Comparison of ENCODE assay signal across 8 cellular contexts in the genomic region with DNA sequence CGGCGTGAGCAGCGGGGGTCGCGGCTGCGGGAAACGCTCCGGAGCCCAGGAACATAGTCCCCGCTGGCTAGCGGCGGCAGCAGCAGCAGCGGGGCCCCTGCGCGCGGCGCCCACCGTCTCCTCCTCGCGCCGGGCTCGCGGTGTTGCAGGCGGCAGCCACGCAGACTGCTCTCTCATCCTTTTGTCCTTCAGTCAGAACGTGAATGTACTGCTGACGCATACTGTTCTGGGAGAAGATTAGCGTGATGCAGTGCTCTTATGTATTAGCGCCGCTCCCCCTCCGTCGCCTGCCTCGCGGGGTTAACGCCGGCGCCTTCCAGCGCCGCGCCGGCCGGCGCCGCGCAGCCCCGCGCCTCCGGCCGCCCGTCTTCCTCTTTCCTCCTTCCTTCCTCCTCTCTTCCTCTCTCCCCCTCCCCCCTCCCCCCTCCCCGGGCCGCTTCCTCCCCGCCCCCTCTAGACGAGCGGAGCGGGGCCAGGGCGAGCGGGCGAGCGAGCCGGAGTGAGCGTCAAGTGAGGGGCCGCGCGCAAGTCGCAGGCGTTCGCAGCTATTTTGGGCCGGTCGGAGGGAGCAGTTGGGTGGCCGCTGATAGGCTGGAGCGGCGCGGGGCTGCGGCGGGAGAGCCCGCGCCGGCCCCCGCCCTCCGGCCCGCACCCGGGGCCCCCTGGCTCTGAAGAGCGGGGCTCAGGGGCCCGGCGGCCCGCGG. TPM values are rescaled to one million over a fixed set of nuclear protein-coding genes. Genes with fewer than 3 reads are reported as not detected.
DNase-seq lines count a peak whose midpoint lies in the region; ATAC-seq and TF ChIP-seq lines count a peak whose summit lies in the region.

No MANE protein-coding gene starts in this region.

- peak overlapping the region; percentile 50 for H3K27ac ChIP-seq in left ventricle myocardium inferior (replicated peaks)

- in situ Hi-C loops in ACHN (cut with HindIII; ENCODE audit: low pct_ligation_motif_present, low pct_unique_long_range_greater_than_20kb, low sequenced_read_pairs) = no loop called here

- intact Hi-C loops in left ventricle myocardium inferior (cut with micrococcal nuclease) = no loop called here

- DNase-seq in ACHN (peak; percentile 89), T follicular helper cell (ENCODE audit: low read depth) (peak; percentile 33), amniotic stem cell (lab: John Stamatoyannopoulos, UW) (peak; percentile 85), left ventricle myocardium inferior (peak; percentile 33), retina (peak; percentile 81), middle frontal gyrus (ENCODE audit: extremely low spot score, low spot score) (no peak)

- ATAC-seq in GM18873 (IDR thresholded peaks at IDR 0.05; ENCODE audit: low FRiP score, unreplicated experiment) = peak; percentile 73
- ATAC-seq in HG03280 (IDR thresholded peaks at IDR 0.05; ENCODE audit: unreplicated experiment) = peak; percentile 59

- H3K9me3 ChIP-seq in left ventricle myocardium inferior (replicated peaks) = no peaks in the 10 kb centered on the region

- peak overlapping the region; percentile 73 for H3K4me3 ChIP-seq in left ventricle myocardium inferior

- TF ChIP-seq CTCF in left ventricle myocardium inferior (IDR thresholded peaks at IDR 0.05; ENCODE audit: borderline replicate concordance) = peak; percentile 47

- H3K27me3 ChIP-seq in left ventricle myocardium inferior (ENCODE audit: low read depth) = no peaks in the 10 kb centered on the region

- H3K4me1 ChIP-seq in left ventricle myocardium inferior = peaks cover 36% of the 10 kb centered on the region

- H3K36me3 ChIP-seq in left ventricle myocardium inferior = no peaks in the 10 kb centered on the region

RNA-seq across cellular contexts. Expression of a gene that starts 0.8 kb away (rescaled TPM):
- total RNA-seq in left ventricle myocardium inferior = 4.4 TPM
